24 cellular contexts compared by ENCODE assay signal in the genomic region with DNA sequence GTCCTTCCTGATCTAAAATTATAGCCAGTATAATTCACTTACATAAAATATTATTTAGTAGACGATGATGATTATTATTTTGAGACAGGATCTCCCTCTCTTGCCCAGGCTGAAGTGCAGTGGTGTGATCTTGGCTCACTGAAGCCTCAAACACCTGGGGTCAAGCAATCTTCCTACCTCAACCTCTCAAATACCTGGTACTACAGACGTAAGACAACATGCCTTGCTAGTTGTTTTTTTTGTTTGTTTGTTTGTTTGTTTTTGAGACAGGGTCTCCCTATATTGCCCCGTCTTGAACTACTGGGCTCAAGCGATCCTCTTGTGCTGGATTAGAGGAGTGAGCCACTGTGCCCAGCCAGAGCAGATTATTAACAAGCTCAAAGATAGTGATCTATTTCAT.
DNase-seq lines count a peak whose midpoint lies in the region; ATAC-seq, FAIRE-seq and TF ChIP-seq lines count a peak whose summit lies in the region.
"Had no signal": no experiment of that assay in that cellular context is flagged by ENCODE, and none has a peak within 500 bp of the region (broad histone marks: within the 10 kb centered on the region; RNA-seq: fewer than 3 reads in every experiment).

No MANE protein-coding gene starts in this region.

- WGBS in H1 (ENCODE audit: extremely low coverage in 1 of 2, insufficient coverage in 1 of 2, insufficient read length in 1 of 2, insufficient replicate concordance in 2 of 2, low coverage in 1 of 2, low lambda C conversion rate in 2 of 2, missing lambda C conversion rate in 1 of 2), 2 experiments = 96% methylated on average over 4 of the region's 4 CpGs; no CpG with 5 or more reads in 1 of the 2 experiments
- WGBS in mesendoderm (ENCODE audit: extremely low coverage, insufficient coverage, low lambda C conversion rate) = no CpG with 5 or more reads among the region's 4 CpGs

- no peak overlapping the region for H4K91ac ChIP-seq in H1 (replicated peaks; ENCODE audit: insufficient read length, low read length)

- H3K9me3 ChIP-seq in H1 (ENCODE audit: insufficient read depth in 2 of 2, low read depth in 1 of 2, low read length in 1 of 2) (no peaks in the 10 kb centered on the region), T-helper 17 cell (ENCODE audit: control insufficient read depth, low read length, poor library complexity, severe bottlenecking) (peaks cover 3% of the 10 kb centered on the region)
- H3K9me3 ChIP-seq: A549; BLaER1 treated with 17β-estradiol and CSF1 and Interleukin-3, amounts not matched to agents 10 nM and 100 nM; Caco-2 had no signal

- H3K4me2 ChIP-seq in GM23338 = no peak overlapping the region
- no peak overlapping the region for H3K4me2 ChIP-seq in H1 (ENCODE audit: insufficient read depth in 1 of 2, low read depth in 2 of 2, low read length in 2 of 2)
- no peak overlapping the region for H3K4me2 ChIP-seq in mesendoderm (ENCODE audit: low read length)
- H3K4me2 ChIP-seq: A549; BLaER1 treated with 17β-estradiol and CSF1 and Interleukin-3, amounts not matched to agents 10 nM and 100 nM had no signal

- H3K36me3 ChIP-seq in GM23338 (ENCODE audit: insufficient read depth) (no peaks in the 10 kb centered on the region), H1 (ENCODE audit: control insufficient read depth in 2 of 4, insufficient read depth in 4 of 4, low read length in 3 of 4) (no peaks in the 10 kb centered on the region), mesendoderm (ENCODE audit: control insufficient read depth, insufficient read depth, low read length) (no peaks in the 10 kb centered on the region)
- H3K36me3 ChIP-seq: BLaER1 treated with 17β-estradiol and CSF1 and Interleukin-3, amounts not matched to agents 10 nM and 100 nM had no signal

- intact Hi-C loops in activated T-helper 1 cell treated with anti-CD3 and anti-CD28 coated beads, Interleukin-12 subunit alpha, Interleukin-12 subunit beta, Interleukin-2, Interleukin-4 antibody, amounts not matched to agents 30 ng/mL and 10 ng/mL and 1 ng/mL, durations not matched to agents 14 hours and 24 hours and 36 hours (cut with micrococcal nuclease) = no loop called here

- H3K23ac ChIP-seq in H1 (ENCODE audit: insufficient read length) (no peak overlapping the region), mesendoderm (ENCODE audit: low read length) (no peak overlapping the region)

- H3K79me2 ChIP-seq in GM23338 (replicated peaks; ENCODE audit: insufficient read depth) (no peaks in the 10 kb centered on the region), H1 (ENCODE audit: control insufficient read depth in 1 of 2, insufficient read depth in 2 of 2, low read length in 2 of 2) (no peaks in the 10 kb centered on the region), mesendoderm (ENCODE audit: control insufficient read depth, insufficient read depth, low read length) (no peaks in the 10 kb centered on the region)

- H4K8ac ChIP-seq in H1 (ENCODE audit: extremely low read depth, insufficient read depth, low read length) = no peak overlapping the region
- H4K8ac ChIP-seq in mesendoderm (ENCODE audit: low read depth, low read length) = no peak overlapping the region

- no peak overlapping the region for H2BK5ac ChIP-seq in H1 (ENCODE audit: low read depth, low read length)
- peak overlapping the region; percentile 32 for H2BK5ac ChIP-seq in mesendoderm (ENCODE audit: low read length)

- no peak for TF ChIP-seq EP300 in H1 (IDR thresholded peaks at IDR 0.05; ENCODE audit: borderline replicate concordance in 1 of 2, low read depth in 2 of 2, low read length in 2 of 2)

- H3K4me3 Mint-ChIP-seq in GM23338 (no peak overlapping the region), WTC11 (no peak overlapping the region), T-helper 17 cell (no peak overlapping the region), type B pancreatic cell (no peak overlapping the region)
- H3K4me3 Mint-ChIP-seq in activated T-helper 1 cell treated with anti-CD3 and anti-CD28 coated beads, Interleukin-12 subunit alpha, Interleukin-12 subunit beta, Interleukin-2, Interleukin-4 antibody, amounts not matched to agents 30 ng/mL and 10 ng/mL and 1 ng/mL, durations not matched to agents 14 hours and 24 hours and 36 hours = no peak overlapping the region
- H3K4me3 Mint-ChIP-seq: B cell; CD4-positive, alpha-beta T cell; CD8-positive, alpha-beta T cell had no signal

- peaks cover 15% of the 10 kb centered on the region; the same call in 1 of the 2 replicates for H3K4me1 ChIP-seq in GM23338 (ENCODE audit: insufficient read depth)
- H3K4me1 ChIP-seq in H1 (replicated peaks in 1 of 4; ENCODE audit: control insufficient read depth in 3 of 4, insufficient read depth in 4 of 4, low read length in 3 of 4) = peaks cover 0 to 9% (median 0%) of the 10 kb centered on the region in 4 experiments; a peak in 2 of 7 replicates
- no peaks in the 10 kb centered on the region for H3K4me1 ChIP-seq in mesendoderm (ENCODE audit: control insufficient read depth, low read depth, low read length)
- H3K4me1 ChIP-seq: A549; BLaER1 treated with 17β-estradiol and CSF1 and Interleukin-3, amounts not matched to agents 10 nM and 100 nM; Caco-2 had no signal

- H3K27ac ChIP-seq in GM23338 (ENCODE audit: low read depth) = no peak overlapping the region
- H3K27ac ChIP-seq in H1 (ENCODE audit: low read depth, low read length) = no peak overlapping the region
- peak overlapping the region; percentile 72 for H3K27ac ChIP-seq in mesendoderm (ENCODE audit: low read depth, low read length)
- H3K27ac ChIP-seq: 22Rv1; A549; BLaER1 treated with 17β-estradiol and CSF1 and Interleukin-3, amounts not matched to agents 10 nM and 100 nM; C4-2B had no signal

- H4K20me1 ChIP-seq in GM23338 (replicated peaks; ENCODE audit: insufficient read depth) (no peaks in the 10 kb centered on the region), H1 (replicated peaks in 1 of 2; ENCODE audit: control insufficient read depth in 1 of 2, insufficient read depth in 2 of 2, low read length in 2 of 2) (no peaks in the 10 kb centered on the region)
- H4K20me1 ChIP-seq: BLaER1 treated with 17β-estradiol and CSF1 and Interleukin-3, amounts not matched to agents 10 nM and 100 nM had no signal

- H4K5ac ChIP-seq in H1 (ENCODE audit: insufficient read length, low read depth, low read length) (no peak overlapping the region), mesendoderm (ENCODE audit: low read length) (no peak overlapping the region)

- TF ChIP-seq RAD21 in H1 (IDR thresholded peaks at IDR 0.05 in 1 of 2, conservative IDR thresholded peaks at IDR 0.05 in 1 of 2; ENCODE audit: low read depth in 2 of 2, low read length in 2 of 2) = no peak

- no peak for FAIRE-seq in H1 (lab: Jason Lieb, UNC)
- FAIRE-seq: A549, D721Med, G401.6, GM12891, GM18507 had no signal

- TF ChIP-seq POLR2A in H1 (IDR thresholded peaks at IDR 0.05; ENCODE audit: control extremely low read depth in 1 of 2, low read depth in 2 of 2, low read length in 2 of 2) = no peak

- H3K23me2 ChIP-seq in H1 (ENCODE audit: low read depth, low read length) = no peaks in the 10 kb centered on the region

- no peak overlapping the region for H2AFZ ChIP-seq in GM23338
- no peak overlapping the region for H2AFZ ChIP-seq in H1 (ENCODE audit: low read length)

- no peak overlapping the region for H3K18ac ChIP-seq in H1 (ENCODE audit: extremely low read depth, low read length)
- H3K18ac ChIP-seq in mesendoderm (ENCODE audit: low read length) = peak overlapping the region; percentile 45

- H3K56ac ChIP-seq in H1 (replicated peaks; ENCODE audit: insufficient read length, low read depth, low read length) = no peak overlapping the region
- peak overlapping the region; percentile 40 for H3K56ac ChIP-seq in mesendoderm (ENCODE audit: low read length)

- no peaks in the 10 kb centered on the region for H3K27me3 ChIP-seq in GM23338 (ENCODE audit: insufficient read depth)
- no peaks in the 10 kb centered on the region for H3K27me3 ChIP-seq in H1 (replicated peaks in 1 of 4; ENCODE audit: control insufficient read depth in 3 of 4, extremely low read depth in 1 of 4, insufficient read depth in 3 of 4, low read length in 3 of 4)
- no peaks in the 10 kb centered on the region for H3K27me3 ChIP-seq in mesendoderm (ENCODE audit: insufficient read depth, low read length, poor library complexity)
- H3K27me3 ChIP-seq: BLaER1 treated with 17β-estradiol and CSF1 and Interleukin-3, amounts not matched to agents 10 nM and 100 nM had no signal

- H3K36me3 Mint-ChIP-seq in GM23338 (ENCODE audit: low read depth) (no peaks in the 10 kb centered on the region), WTC11 (no peaks in the 10 kb centered on the region), T-helper 17 cell (ENCODE audit: low read depth) (no peaks in the 10 kb centered on the region), type B pancreatic cell (no peaks in the 10 kb centered on the region)
- H3K36me3 Mint-ChIP-seq in activated T-helper 1 cell treated with anti-CD3 and anti-CD28 coated beads, Interleukin-12 subunit alpha, Interleukin-12 subunit beta, Interleukin-2, Interleukin-4 antibody, amounts not matched to agents 30 ng/mL and 10 ng/mL and 1 ng/mL, durations not matched to agents 14 hours and 24 hours and 36 hours (ENCODE audit: low read depth) = no peaks in the 10 kb centered on the region
- H3K36me3 Mint-ChIP-seq: CD8-positive, alpha-beta T cell had no signal

- DNase-seq in GM23338 (ENCODE audit: low spot score) (no peak), WTC11 (ENCODE audit: low spot score) (no peak), H1 (ENCODE audit: low read depth in 1 of 2, low spot score in 2 of 2) (no peak), mesendoderm (no peak), T-helper 17 cell (no peak), type B pancreatic cell (ENCODE audit: extremely low spot score, unreplicated experiment) (no peak)
- no peak for DNase-seq in activated T-helper 1 cell treated with anti-CD3 and anti-CD28 coated beads, Interleukin-12 subunit alpha, Interleukin-12 subunit beta, Interleukin-2, Interleukin-4 antibody, amounts not matched to agents 30 ng/mL and 10 ng/mL and 1 ng/mL, durations not matched to agents 14 hours and 24 hours and 36 hours (ENCODE audit: low spot score)
- DNase-seq: AML-193; Caco-2; Calu3; CD4-positive, alpha-beta T cell; CD8-positive, alpha-beta T cell; DMS79 treated with DMSO at 0.1 percent for 48 hours; GF-D8 had no signal

- H2BK20ac ChIP-seq in H1 (ENCODE audit: low read length) = no peak overlapping the region

- POLR2A ChIA-PET in WTC11 (lab: Charles Lee) (no interaction called here), H1 (lab: Charles Lee; ENCODE audit: partially characterized antibody) (no interaction called here)

- H3K9me2 ChIP-seq in GM23338 (ENCODE audit: insufficient read depth) = no peaks in the 10 kb centered on the region

- H3K27me3 Mint-ChIP-seq in GM23338 (ENCODE audit: insufficient read depth, low read depth, poor library complexity) (no peaks in the 10 kb centered on the region), WTC11 (ENCODE audit: low read depth) (no peaks in the 10 kb centered on the region), T-helper 17 cell (no peaks in the 10 kb centered on the region), type B pancreatic cell (no peaks in the 10 kb centered on the region)
- H3K27me3 Mint-ChIP-seq in activated T-helper 1 cell treated with anti-CD3 and anti-CD28 coated beads, Interleukin-12 subunit alpha, Interleukin-12 subunit beta, Interleukin-2, Interleukin-4 antibody, amounts not matched to agents 30 ng/mL and 10 ng/mL and 1 ng/mL, durations not matched to agents 14 hours and 24 hours and 36 hours (ENCODE audit: insufficient read depth) = no peaks in the 10 kb centered on the region
- H3K27me3 Mint-ChIP-seq: B cell; CD4-positive, alpha-beta T cell had no signal

- CTCF ChIA-PET in WTC11 (lab: Charles Lee) = no interaction called here
- CTCF ChIA-PET in H1 (lab: Charles Lee; ENCODE audit: partially characterized antibody) = no interaction called here

- no peak overlapping the region for H2BK12ac ChIP-seq in H1 (ENCODE audit: low read depth, low read length)

- TF ChIP-seq CTCF in GM23338 (conservative IDR thresholded peaks at IDR 0.05; ENCODE audit: low read depth in 2 of 2) (no peak), WTC11 (IDR thresholded peaks at IDR 0.05) (no peak), H1 (IDR thresholded peaks at IDR 0.05; ENCODE audit: control extremely low read depth in 1 of 3, insufficient read depth in 1 of 3, low read depth in 1 of 3, low read length in 3 of 3) (no peak), type B pancreatic cell (conservative IDR thresholded peaks at IDR 0.05) (no peak)

- H3K4me1 Mint-ChIP-seq in GM23338 (peaks cover 12% of the 10 kb centered on the region), WTC11 (peaks cover 33% of the 10 kb centered on the region), T-helper 17 cell (no peaks in the 10 kb centered on the region), type B pancreatic cell (ENCODE audit: unreplicated experiment) (no peaks in the 10 kb centered on the region)
- no peaks in the 10 kb centered on the region for H3K4me1 Mint-ChIP-seq in activated T-helper 1 cell treated with anti-CD3 and anti-CD28 coated beads, Interleukin-12 subunit alpha, Interleukin-12 subunit beta, Interleukin-2, Interleukin-4 antibody, amounts not matched to agents 30 ng/mL and 10 ng/mL and 1 ng/mL, durations not matched to agents 14 hours and 24 hours and 36 hours (ENCODE audit: low read depth)
- H3K4me1 Mint-ChIP-seq: B cell had no signal

- H2BK120ac ChIP-seq in H1 (replicated peaks; ENCODE audit: low read depth, low read length) (no peak overlapping the region), mesendoderm (ENCODE audit: low read depth, low read length) (peak overlapping the region; percentile 7)

- H2AK5ac ChIP-seq in H1 (ENCODE audit: low read depth, low read length) (no peak overlapping the region), mesendoderm (ENCODE audit: low read length) (no peak overlapping the region)

- H2BK15ac ChIP-seq in H1 (ENCODE audit: low read length) (0 out of 2 replicates have a peak overlapping the region, but pooled peaks have one; percentile 12), mesendoderm (replicated peaks; ENCODE audit: low read depth) (no peak overlapping the region)

- no peaks in the 10 kb centered on the region for H3K79me1 ChIP-seq in H1 (ENCODE audit: low read depth, low read length)
- H3K79me1 ChIP-seq in mesendoderm (ENCODE audit: low read length) = no peaks in the 10 kb centered on the region

- H3K14ac ChIP-seq in H1 (ENCODE audit: insufficient read length) = no peak overlapping the region

- no peaks in the 10 kb centered on the region for H3F3A ChIP-seq in GM23338 (replicated peaks; ENCODE audit: low read depth)

- H3K4me3 ChIP-seq in GM23338 = no peak overlapping the region
- no peak overlapping the region for H3K4me3 ChIP-seq in H1 (ENCODE audit: extremely low read depth in 1 of 4, insufficient read depth in 2 of 4, low read depth in 3 of 4, low read length in 4 of 4)
- no peak overlapping the region for H3K4me3 ChIP-seq in mesendoderm (ENCODE audit: low read length)
- H3K4me3 ChIP-seq: A549; BLaER1 treated with 17β-estradiol and CSF1 and Interleukin-3, amounts not matched to agents 10 nM and 100 nM had no signal

- ATAC-seq in GM23338 (no peak), WTC11 (no peak), GM18498 (IDR thresholded peaks at IDR 0.05; ENCODE audit: unreplicated experiment) (no peak), T-helper 17 cell (no peak)
- ATAC-seq: A549; CD8-positive, alpha-beta T cell had no signal

- H3K9ac ChIP-seq in H1 (replicated peaks in 1 of 4; ENCODE audit: extremely low read depth in 1 of 4, low read depth in 3 of 4, low read length in 3 of 4) (no peak overlapping the region), mesendoderm (ENCODE audit: low read length) (no peak overlapping the region)
- H3K9ac ChIP-seq: BLaER1 treated with 17β-estradiol and CSF1 and Interleukin-3, amounts not matched to agents 10 nM and 100 nM had no signal

- H3K9me3 Mint-ChIP-seq in GM23338 (no peaks in the 10 kb centered on the region), WTC11 (no peaks in the 10 kb centered on the region), type B pancreatic cell (no peaks in the 10 kb centered on the region)
- no peaks in the 10 kb centered on the region for H3K9me3 Mint-ChIP-seq in activated T-helper 1 cell treated with anti-CD3 and anti-CD28 coated beads, Interleukin-12 subunit alpha, Interleukin-12 subunit beta, Interleukin-2, Interleukin-4 antibody, amounts not matched to agents 30 ng/mL and 10 ng/mL and 1 ng/mL, durations not matched to agents 14 hours and 24 hours and 36 hours
- H3K9me3 Mint-ChIP-seq: CD8-positive, alpha-beta T cell had no signal

- H3K4ac ChIP-seq in H1 (replicated peaks; ENCODE audit: insufficient read length, low read depth, low read length) (no peak overlapping the region), mesendoderm (ENCODE audit: low read depth, low read length) (peak overlapping the region; percentile 36)

- peak overlapping the region; percentile 48; the same call in 1 of the 2 replicates for H3K27ac Mint-ChIP-seq in GM23338
- no peak overlapping the region for H3K27ac Mint-ChIP-seq in WTC11
- no peak overlapping the region for H3K27ac Mint-ChIP-seq in activated T-helper 1 cell treated with anti-CD3 and anti-CD28 coated beads, Interleukin-12 subunit alpha, Interleukin-12 subunit beta, Interleukin-2, Interleukin-4 antibody, amounts not matched to agents 30 ng/mL and 10 ng/mL and 1 ng/mL, durations not matched to agents 14 hours and 24 hours and 36 hours
- no peak overlapping the region for H3K27ac Mint-ChIP-seq in T-helper 17 cell
- no peak overlapping the region for H3K27ac Mint-ChIP-seq in type B pancreatic cell
- H3K27ac Mint-ChIP-seq: B cell; CD4-positive, alpha-beta T cell; CD8-positive, alpha-beta T cell had no signal
